Comparison of ENCODE assay signal across 1 cellular context in the genomic region with DNA sequence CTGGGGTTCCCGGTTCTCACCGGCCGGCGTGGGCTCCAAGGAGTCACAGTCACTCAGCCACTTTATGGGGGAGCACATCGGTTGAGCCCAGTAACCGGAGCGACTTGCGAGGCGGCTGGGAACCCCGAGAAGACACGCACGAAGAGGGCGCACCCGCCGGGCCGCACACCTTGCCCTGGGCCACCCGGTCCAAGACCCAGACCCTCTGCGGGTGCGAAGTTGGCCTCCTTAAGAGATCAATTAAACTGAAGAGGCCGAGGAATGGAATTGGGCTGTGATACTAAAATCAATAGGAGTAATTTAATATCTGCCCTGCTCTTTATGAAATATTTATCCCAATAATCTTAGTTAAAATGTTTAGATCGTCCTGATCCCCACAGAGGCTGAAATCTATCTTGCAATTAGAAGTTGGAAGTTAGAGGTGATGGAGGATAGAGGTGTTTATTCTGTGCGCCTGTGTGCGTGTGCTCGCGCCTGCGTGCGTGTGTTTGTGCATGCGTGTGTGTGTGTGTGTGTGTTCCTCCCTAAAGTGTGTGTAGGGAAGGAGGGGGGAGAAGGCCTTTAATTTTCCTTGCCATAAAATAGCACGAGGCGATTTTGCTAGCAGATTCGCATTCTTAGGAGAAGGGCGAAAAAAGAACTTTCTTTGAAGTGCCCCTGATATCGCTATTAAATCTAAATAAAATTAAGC.
TF ChIP-seq lines count a peak whose summit lies in the region.

No MANE protein-coding gene starts in this region.

TF ChIP-seq in HCT116, 20 proteins besides CTCF, POLR2A, EP300 and RAD21 (continued from another document):
- TF ChIP-seq ZBTB33 (IDR thresholded peaks at IDR 0.05; ENCODE audit: extremely low read depth, insufficient replicate concordance, low read length) (no peak), SRF (IDR thresholded peaks at IDR 0.05; ENCODE audit: low read depth) (no peak), ATF3 (IDR thresholded peaks at IDR 0.05) (no peak), JUND (IDR thresholded peaks at IDR 0.05) (no peak), EZH2 (IDR thresholded peaks at IDR 0.05) (no peak), YY1 (IDR thresholded peaks at IDR 0.05; ENCODE audit: extremely low read depth, insufficient replicate concordance, low read depth, low read length) (no peak), SIN3A (IDR thresholded peaks at IDR 0.05; ENCODE audit: low read depth) (no peak), CBX3 (IDR thresholded peaks at IDR 0.05; ENCODE audit: low read depth) (no peak), FOSL1 (IDR thresholded peaks at IDR 0.05; ENCODE audit: low read depth) (no peak), ELF1 (IDR thresholded peaks at IDR 0.05; ENCODE audit: borderline replicate concordance, low read depth) (no peak), SP1 (IDR thresholded peaks at IDR 0.05; ENCODE audit: low read depth) (no peak), REST (IDR thresholded peaks at IDR 0.05; ENCODE audit: low read depth) (no peak), EGR1 (IDR thresholded peaks at IDR 0.05; ENCODE audit: low read depth) (no peak)
- TF ChIP-seq, protein P1, sequence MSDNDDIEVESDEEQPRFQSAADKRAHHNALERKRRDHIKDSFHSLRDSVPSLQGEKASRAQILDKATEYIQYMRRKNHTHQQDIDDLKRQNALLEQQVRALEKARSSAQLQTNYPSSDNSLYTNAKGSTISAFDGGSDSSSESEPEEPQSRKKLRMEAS (IDR thresholded peaks at IDR 0.05), result no peak
TF ChIP-seq in HCT116: peak in this region for 0.
